13 cellular contexts compared by ENCODE assay signal in the genomic region with DNA sequence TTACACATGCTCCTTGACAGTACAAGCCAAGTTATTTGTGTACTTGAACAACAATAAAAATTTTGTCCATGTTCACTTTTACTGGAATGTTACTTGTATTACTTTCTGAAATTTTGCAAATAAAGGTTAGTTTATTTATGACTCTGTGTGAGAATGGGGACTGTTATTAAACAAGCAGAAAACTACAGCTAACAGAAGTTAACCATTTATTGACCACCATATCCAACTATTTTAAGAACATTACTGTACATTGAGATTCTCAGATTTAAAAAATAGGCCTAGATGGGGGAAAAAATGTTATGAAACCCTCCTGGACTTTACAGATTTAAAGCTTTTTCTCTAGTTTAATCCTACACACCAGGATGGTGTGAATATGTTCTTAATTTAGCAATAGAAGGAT. TPM values are rescaled to one million over a fixed set of nuclear protein-coding genes. Genes with fewer than 3 reads are reported as not detected.
DNase-seq lines count a peak whose midpoint lies in the region; ATAC-seq, FAIRE-seq and TF ChIP-seq lines count a peak whose summit lies in the region.
"Had no signal": no experiment of that assay in that cellular context is flagged by ENCODE, and none has a peak within 500 bp of the region (broad histone marks: within the 10 kb centered on the region; RNA-seq: fewer than 3 reads in every experiment).

No MANE protein-coding gene starts in this region.

- FAIRE-seq in GM12878 (lab: Jason Lieb, UNC): no peak

- DNase-seq in CD4-positive, alpha-beta T cell: no peak
- no peak for DNase-seq in HFF-Myc (ENCODE audit: extremely low read depth, low read depth)
- no peak for DNase-seq in GM12878 (ENCODE audit: low read depth, low spot score)
- DNase-seq in nephron progenitor cell: no peak
- DNase-seq in NCI-H748 treated with DMSO at 0.1 percent for 48 hours (lab: John Stamatoyannopoulos, UW): no peak
- DNase-seq in brain microvascular endothelial cell: no peak
- no peak for DNase-seq in RWPE1 (ENCODE audit: low spot score)
- DNase-seq in iPS-NIHi11 (ENCODE audit: low spot score): no peak
- DNase-seq: effector CD8-positive, alpha-beta T cell; NCI-H1694 treated with DMSO at 0.1 percent for 48 hours; SHP77 treated with DMSO at 0.1 percent for 48 hours had no signal

- H3K27ac ChIP-seq in CD4-positive, alpha-beta T cell (ENCODE audit: low read depth, low read length): no peak overlapping the region
- H3K27ac ChIP-seq in GM12878 (ENCODE audit: control insufficient read depth, insufficient read depth) (peak overlapping the region; percentile 76; the same call in 1 of the 2 replicates), brain microvascular endothelial cell (no peak overlapping the region), RWPE1 (no peak overlapping the region)
- H3K27ac ChIP-seq: gastroesophageal sphincter, thoracic aorta had no signal

- peaks cover 38% of the 10 kb centered on the region for H3K4me1 Mint-ChIP-seq in CD4-positive, alpha-beta T cell (ENCODE audit: low read depth)
- peaks cover 39% of the 10 kb centered on the region for H3K4me1 Mint-ChIP-seq in nephron progenitor cell

- ATAC-seq in CD4-positive, alpha-beta T cell (ENCODE audit: poor library complexity): no peak
- ATAC-seq in GM12878: no peak
- ATAC-seq: gastroesophageal sphincter had no signal

- H3K9me3 Mint-ChIP-seq in CD4-positive, alpha-beta T cell: no peaks in the 10 kb centered on the region
- H3K9me3 Mint-ChIP-seq in nephron progenitor cell: no peaks in the 10 kb centered on the region

- H3K27me3 ChIP-seq in CD4-positive, alpha-beta T cell (ENCODE audit: control insufficient read depth, insufficient read depth, low read length): no peaks in the 10 kb centered on the region
- no peaks in the 10 kb centered on the region for H3K27me3 ChIP-seq in GM12878 (replicated peaks in 1 of 2; ENCODE audit: control insufficient read depth in 2 of 2, insufficient read depth in 2 of 2, low read length in 1 of 2)
- H3K27me3 ChIP-seq in brain microvascular endothelial cell (replicated peaks): no peaks in the 10 kb centered on the region
- H3K27me3 ChIP-seq: gastroesophageal sphincter had no signal

- H2AFZ ChIP-seq in GM12878 (ENCODE audit: control insufficient read depth, low read depth, low read length): no peak overlapping the region

- no peaks in the 10 kb centered on the region for H3K27me3 Mint-ChIP-seq in CD4-positive, alpha-beta T cell
- peaks cover 8% of the 10 kb centered on the region for H3K27me3 Mint-ChIP-seq in nephron progenitor cell (ENCODE audit: low read depth, poor library complexity)

- H3K36me3 ChIP-seq in GM12878 (ENCODE audit: control insufficient read depth in 2 of 2, insufficient read depth in 2 of 2, low read length in 1 of 2) (no peaks in the 10 kb centered on the region; a peak in 3 of 4 replicates), brain microvascular endothelial cell (replicated peaks) (peaks cover 12% of the 10 kb centered on the region)

- no peak for TF ChIP-seq POLR2A in GM12878 (IDR thresholded peaks at IDR 0.05; ENCODE audit: low read depth, low read length)

- CTCF ChIA-PET in CD4-positive, alpha-beta T cell (lab: Charles Lee): interaction anchor here (2.0 kb wide), 1 partner anchor 11 kb away, joined by 13 read pairs; no protein-coding TSS in a partner anchor
- CTCF ChIA-PET in GM12878 (lab: Yijun Ruan, JAX) (interaction anchor here (0.6 to 2.6 kb wide), 16 partner anchors 9 to 499 kb away, joined by 3 to 15 read pairs (median 5); partner anchors contain the start of gene POLR1E), RWPE1 (lab: Yijun Ruan, JAX) (interaction anchor here (1.7 kb wide), 1 partner anchor 11 kb away, joined by 5 read pairs; no protein-coding TSS in a partner anchor)

- TF ChIP-seq RAD21 in GM12878 (IDR thresholded peaks at IDR 0.05; ENCODE audit: insufficient read depth, low read depth, low read length): no peak

- in situ Hi-C loops in GM12878 (cut with MboI) (loop anchor here (25.0 kb wide), 1 partner anchor 785 kb away; no protein-coding TSS in a partner anchor), brain microvascular endothelial cell (cut with HindIII; ENCODE audit: low pct_ligation_motif_present, low sequenced_read_pairs) (no loop called here)

- H3K9ac ChIP-seq in GM12878 (ENCODE audit: control insufficient read depth, insufficient read depth, low read length): peak overlapping the region; percentile 80; the same call in 1 of the 2 replicates

- no peak for TF ChIP-seq CTCF in CD4-positive, alpha-beta T cell (IDR thresholded peaks at IDR 0.05)
- TF ChIP-seq CTCF in HFF-Myc (IDR thresholded peaks at IDR 0.05; ENCODE audit: low read depth, low read length, missing control alignments) (no peak), GM12878 (IDR thresholded peaks at IDR 0.05 in 2 of 3, conservative IDR thresholded peaks at IDR 0.05 in 1 of 3; ENCODE audit: control insufficient read depth in 2 of 3, extremely low read depth in 1 of 3, insufficient read depth in 1 of 3, low read depth in 3 of 3, low read length in 3 of 3) (no peak), nephron progenitor cell (IDR thresholded peaks at IDR 0.05) (no peak), brain microvascular endothelial cell (IDR thresholded peaks at IDR 0.05; ENCODE audit: low read depth, low read length, missing control alignments) (no peak), RWPE1 (conservative IDR thresholded peaks at IDR 0.05; ENCODE audit: low read depth) (no peak)

- RAD21 ChIA-PET in GM12878 (lab: Charles Lee; ENCODE audit: unreplicated experiment): interaction anchor here (1.1 to 2.3 kb wide), 11 partner anchors 11 to 906 kb away, joined by 3 to 11 read pairs (median 5); partner anchors contain the start of gene EXOSC3

- H3K79me2 ChIP-seq in GM12878 (ENCODE audit: control insufficient read depth, insufficient read depth, low read length): peaks cover 25% of the 10 kb centered on the region

- H3K4me1 ChIP-seq in GM12878 (ENCODE audit: control insufficient read depth, insufficient read depth, low read length): peaks cover 10% of the 10 kb centered on the region

- H3K4me2 ChIP-seq in GM12878 (ENCODE audit: control insufficient read depth, insufficient read depth): peak overlapping the region; percentile 93

- no peak overlapping the region for H3K27ac Mint-ChIP-seq in CD4-positive, alpha-beta T cell
- no peak overlapping the region for H3K27ac Mint-ChIP-seq in nephron progenitor cell

- SMC1A ChIA-PET in GM12878 (lab: Charles Lee; ENCODE audit: uncharacterized antibody, unreplicated experiment): interaction anchor here (0.6 to 4.6 kb wide), 21 partner anchors 11 to 427 kb away, joined by 3 to 24 read pairs (median 3); no protein-coding TSS in a partner anchor

- no peaks in the 10 kb centered on the region for H3K9me3 ChIP-seq in CD4-positive, alpha-beta T cell (ENCODE audit: control insufficient read depth, low read length)
- no peaks in the 10 kb centered on the region for H3K9me3 ChIP-seq in GM12878 (replicated peaks; ENCODE audit: control insufficient read depth, insufficient read depth, low read length)
- H3K9me3 ChIP-seq: gastroesophageal sphincter, thoracic aorta had no signal

- POLR2A ChIA-PET in CD4-positive, alpha-beta T cell (lab: Charles Lee): interaction anchor here (0.6 kb wide), 1 partner anchor 36 kb away, joined by 3 read pairs; no protein-coding TSS in a partner anchor
- POLR2A ChIA-PET in GM12878 (lab: Charles Lee) (interaction anchor here (0.9 to 1.6 kb wide), 2 partner anchors 65 to 117 kb away, joined by 3 to 4 read pairs; partner anchors contain the start of gene EXOSC3), RWPE1 (lab: Yijun Ruan, JAX; ENCODE audit: low non-redundant PET) (no interaction called here)

- H3K4me3 ChIP-seq in HFF-Myc (replicated peaks; ENCODE audit: low read depth, low read length) (peak overlapping the region; percentile 67; the same call in 1 of the 2 replicates), GM12878 (peak overlapping the region; percentile 30; the same call in 1 of the 2 replicates), brain microvascular endothelial cell (ENCODE audit: low read depth, low read length) (no peak overlapping the region)

- intact Hi-C loops in CD4-positive, alpha-beta T cell (cut with DNase I, micrococcal nuclease): loop anchor here in 1 of 2 experiments (2.0 to 5.0 kb wide), 5 partner anchors 100 to 1135 kb away; partner anchors contain the start of genes DCAF10, POLR1E and SHB
- intact Hi-C loops in GM12878 (cut with micrococcal nuclease; ENCODE audit: unreplicated experiment): loop anchor here (5.0 to 10.0 kb wide), 3 partner anchors 100 to 420 kb away; partner anchors contain the start of genes DCAF10 and TOMM5

- H3K36me3 Mint-ChIP-seq in CD4-positive, alpha-beta T cell (ENCODE audit: low read depth): peaks cover 39% of the 10 kb centered on the region
- peaks cover 18% of the 10 kb centered on the region for H3K36me3 Mint-ChIP-seq in nephron progenitor cell (ENCODE audit: low read depth)

- no peak for TF ChIP-seq EP300 in GM12878 (IDR thresholded peaks at IDR 0.05; ENCODE audit: borderline replicate concordance in 1 of 2, control insufficient read depth in 1 of 2, low read depth in 2 of 2, low read length in 2 of 2)

- H4K20me1 ChIP-seq in GM12878 (ENCODE audit: control insufficient read depth, insufficient read depth): no peaks in the 10 kb centered on the region

- peak overlapping the region; percentile 100 for H3K4me3 Mint-ChIP-seq in CD4-positive, alpha-beta T cell
- peak overlapping the region; percentile 23 for H3K4me3 Mint-ChIP-seq in nephron progenitor cell

- BruUV-seq in GM12878 (replicated peaks; lab: Mats Ljungman, UMichigan): no TSS peak

TF ChIP-seq in GM12878, 131 proteins besides CTCF, POLR2A, EP300 and RAD21 (continues in another document):
- TF ChIP-seq NFXL1 (IDR thresholded peaks at IDR 0.05; ENCODE audit: borderline replicate concordance): no peak
- no peak for TF ChIP-seq MYC (IDR thresholded peaks at IDR 0.05; ENCODE audit: insufficient read depth, insufficient read length, insufficient replicate concordance, low read length, severe bottlenecking)

RNA-seq across cellular contexts. Expression of gene SLC25A51, which starts 1.8 kb away (rescaled TPM):
- total RNA-seq in CD4-positive, alpha-beta T cell: 10 to 100 TPM; 13.3 to 13.8 TPM
- total RNA-seq in GM12878 (2013; cell fraction: nucleolus; rRNA removed): 44.6 and 50.8 TPM in 2 replicates
- total RNA-seq in GM12878 (2014; rRNA removed) (29.2 and 29.3 TPM in 2 replicates), GM12878 (2014; rRNA removed; fragmentation: Illumina TruSeq; extraction: Trizol) (27.5 and 27.7 TPM in 2 replicates), GM12878 (2021) (23.9 and 24.2 TPM in 2 replicates)
- polyA plus RNA-seq in GM12878 (2011; ENCODE audit: low read depth): 10.3 TPM
- polyA plus RNA-seq in GM12878 (2011; rRNA removed) (25.3 and 25.5 TPM in 2 replicates), GM12878 (2014; fragmentation: Illumina TruSeq; extraction: Trizol) (11.7 and 13.8 TPM in 2 replicates), GM12878 (2014; fragmentation: Nextera tagmentation; extraction: Ambion mirVana) (1 to 10 TPM; 3.8 to 6.1 TPM), GM12878 (2014; rRNA removed) (11.2 and 12.7 TPM in 2 replicates), GM12878 (2016; fragmentation: Nextera tagmentation; extraction: Ambion mirVana) (10 to 100 TPM; 10.8 to 11.2 TPM)
- polyA plus RNA-seq in GM12878 (2011; cell fraction: cytosol; rRNA removed): 19.1 and 20.3 TPM in 2 replicates
- 13.1 and 14.7 TPM in 2 replicates for polyA plus RNA-seq in GM12878 (2011; cell fraction: nucleus; rRNA removed)
- 7.9 and 9.2 TPM in 2 replicates for polyA plus RNA-seq in GM12878 (2012)
- 69.3 and 75.2 TPM in 2 replicates for polyA minus RNA-seq in GM12878 (2011; rRNA and poly(A)+ RNA removed)
- polyA minus RNA-seq in GM12878 (2011; cell fraction: cytosol; rRNA and poly(A)+ RNA removed): 17.4 and 20.7 TPM in 2 replicates
- polyA minus RNA-seq in GM12878 (2011; cell fraction: nucleus; rRNA and poly(A)+ RNA removed): 14.7 and 25.9 TPM in 2 replicates
